26 cellular contexts compared by ENCODE assay signal in the genomic region with DNA sequence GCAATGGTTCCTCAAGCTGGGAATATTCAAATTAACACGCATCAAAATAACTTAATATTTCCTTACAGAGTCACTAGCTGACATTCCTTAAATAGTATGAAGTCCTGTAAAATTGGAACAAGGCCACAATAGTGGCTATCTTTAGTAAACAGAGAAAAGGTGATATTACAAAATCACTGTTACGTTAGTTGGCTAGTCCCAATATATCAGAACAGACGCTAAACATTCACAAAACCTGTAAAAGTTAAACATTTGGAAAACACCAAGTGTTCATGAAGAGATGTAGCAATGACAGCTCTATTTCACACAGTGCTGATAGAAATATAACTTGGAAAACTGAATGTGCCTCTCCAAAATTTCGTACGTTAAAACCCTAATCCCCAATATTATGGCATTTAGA.
"Had no signal": no experiment of that assay in that cellular context is flagged by ENCODE, and none has a peak within 500 bp of the region (broad histone marks: within the 10 kb centered on the region; RNA-seq: fewer than 3 reads in every experiment).

No MANE protein-coding gene starts in this region.

- ATAC-seq: effector memory CD8-positive, alpha-beta T cell; esophagus mucosa; foreskin keratinocyte; gastrocnemius medialis; gastroesophageal sphincter; heart left ventricle; heart right ventricle had no signal

- H3K36me3 ChIP-seq: colonic mucosa, esophagus muscularis mucosa, esophagus squamous epithelium, gastrocnemius medialis, gastroesophageal sphincter, heart left ventricle, heart right ventricle had no signal

- H3K4me3 ChIP-seq: colonic mucosa, coronary artery, dorsolateral prefrontal cortex, esophagus muscularis mucosa, esophagus squamous epithelium, gastrocnemius medialis, gastroesophageal sphincter, heart left ventricle, heart right ventricle had no signal

- H3K27me3 ChIP-seq: colonic mucosa, esophagus muscularis mucosa, esophagus squamous epithelium, foreskin keratinocyte, gastrocnemius medialis, gastroesophageal sphincter had no signal

- DNase-seq: colonic mucosa; cortex of kidney; dermis blood vessel endothelial cell; dorsolateral prefrontal cortex; effector CD4-positive, alpha-beta T cell; effector CD8-positive, alpha-beta T cell; effector memory CD4-positive, alpha-beta T cell; effector memory CD8-positive, alpha-beta T cell; endodermal cell; erythroblast; esophagus squamous epithelium; foreskin fibroblast; foreskin keratinocyte; foreskin melanocyte; gastrocnemius medialis; glutamatergic neuron; head of caudate nucleus; heart left ventricle; heart right ventricle had no signal

- FAIRE-seq: endometrium, endothelial cell of umbilical vein had no signal

- H3K27ac ChIP-seq: colonic mucosa, coronary artery, dorsolateral prefrontal cortex, epithelial cell of prostate, esophagus muscularis mucosa, esophagus squamous epithelium, foreskin keratinocyte, gastrocnemius medialis, gastroesophageal sphincter, heart left ventricle, heart right ventricle had no signal

- H3K9me3 ChIP-seq: colonic mucosa, esophagus muscularis mucosa, esophagus squamous epithelium, gastrocnemius medialis, gastroesophageal sphincter, heart left ventricle, heart right ventricle had no signal

- H3K4me1 ChIP-seq: colonic mucosa, esophagus muscularis mucosa, esophagus squamous epithelium, foreskin keratinocyte, gastrocnemius medialis, gastroesophageal sphincter, heart left ventricle, heart right ventricle had no signal
